ENCODE assay signal across 18 cellular contexts in genomic region chr5:52998552-52999313, GRCh38. TPM values are rescaled to one million over a fixed set of nuclear protein-coding genes. Genes with fewer than 3 reads are reported as not detected.
DNase-seq lines count a peak whose midpoint lies in the region; ATAC-seq, FAIRE-seq and TF ChIP-seq lines count a peak whose summit lies in the region.
"Had no signal": no experiment of that assay in that cellular context is flagged by ENCODE, and none has a peak within 500 bp of the region (broad histone marks: within the 10 kb centered on the region; RNA-seq: fewer than 3 reads in every experiment).

No MANE protein-coding gene starts in this region.

- H3K36me3 ChIP-seq in CD8-positive, alpha-beta memory T cell (ENCODE audit: insufficient read depth, low read length): no peaks in the 10 kb centered on the region
- peaks cover 1 to 2% of the 10 kb centered on the region in 2 donors for H3K36me3 ChIP-seq in small intestine (ENCODE audit: control insufficient read depth in 2 of 2, insufficient read depth in 2 of 2, low read length in 2 of 2)

- H3K4me1 Mint-ChIP-seq in CD8-positive, alpha-beta memory T cell: no peaks in the 10 kb centered on the region

- H3K4me3 ChIP-seq in CD8-positive, alpha-beta memory T cell (ENCODE audit: low read length): no peak overlapping the region
- no peak overlapping the region for H3K4me3 ChIP-seq in small intestine (ENCODE audit: low read depth in 1 of 2, low read length in 2 of 2)
- H3K4me3 ChIP-seq: BLaER1 treated with 17β-estradiol and CSF1 and Interleukin-3, amounts not matched to agents 10 nM and 100 nM had no signal

- H3K27me3 Mint-ChIP-seq in CD8-positive, alpha-beta memory T cell: peaks cover 0 to 5% of the 10 kb centered on the region in 2 donors

- H3K9me3 ChIP-seq in CD8-positive, alpha-beta memory T cell (ENCODE audit: low read length): no peaks in the 10 kb centered on the region
- no peaks in the 10 kb centered on the region for H3K9me3 ChIP-seq in small intestine (ENCODE audit: control insufficient read depth, low read depth)
- H3K9me3 ChIP-seq: BLaER1 treated with 17β-estradiol and CSF1 and Interleukin-3, amounts not matched to agents 10 nM and 100 nM had no signal

- CTCF ChIA-PET in CD8-positive, alpha-beta memory T cell (lab: Charles Lee): no interaction called here

- H3K4me3 Mint-ChIP-seq in CD8-positive, alpha-beta memory T cell: no peak overlapping the region
- H3K4me3 Mint-ChIP-seq: T-helper 1 cell treated with Interleukin-12 subunit alpha and Interleukin-12 subunit beta and Interleukin-4 antibody, amounts not matched to agents 30 μg/mL and 1 μg/mL, for 36 hours had no signal

- peak; percentile 53 for ATAC-seq in GM18861 (IDR thresholded peaks at IDR 0.05; ENCODE audit: unreplicated experiment)
- peak; percentile 56 for ATAC-seq in GM21515 (IDR thresholded peaks at IDR 0.05; ENCODE audit: unreplicated experiment)
- peak; percentile 55 for ATAC-seq in HG03565 (IDR thresholded peaks at IDR 0.05; ENCODE audit: unreplicated experiment)
- ATAC-seq in omental fat pad (ENCODE audit: low FRiP score): no peak
- ATAC-seq: left cardiac atrium had no signal

- no peak for TF ChIP-seq CTCF in omental fat pad (IDR thresholded peaks at IDR 0.05)

- H3K27ac ChIP-seq in layer of hippocampus (ENCODE audit: low read depth, low read length) (peak overlapping the region; percentile 89), small intestine (ENCODE audit: low read depth in 1 of 2, low read length in 1 of 2) (no peak overlapping the region)
- no peak overlapping the region for H3K27ac ChIP-seq in CD8-positive, alpha-beta memory T cell (ENCODE audit: low read depth, low read length)
- H3K27ac ChIP-seq: BLaER1 treated with 17β-estradiol and CSF1 and Interleukin-3, amounts not matched to agents 10 nM and 100 nM had no signal

- no peak overlapping the region for H3K27ac Mint-ChIP-seq in CD8-positive, alpha-beta memory T cell
- H3K27ac Mint-ChIP-seq: T-helper 1 cell treated with Interleukin-12 subunit alpha and Interleukin-12 subunit beta and Interleukin-4 antibody, amounts not matched to agents 30 μg/mL and 1 μg/mL, for 36 hours had no signal

- H3K27me3 ChIP-seq in layer of hippocampus (ENCODE audit: control insufficient read depth, insufficient read depth, low read length) (no peaks in the 10 kb centered on the region), small intestine (ENCODE audit: control insufficient read depth in 2 of 2, insufficient read depth in 2 of 2, low read length in 2 of 2) (no peaks in the 10 kb centered on the region)
- H3K27me3 ChIP-seq in CD8-positive, alpha-beta memory T cell (ENCODE audit: insufficient read depth, low read length, poor library complexity, severe bottlenecking): no peaks in the 10 kb centered on the region
- H3K27me3 ChIP-seq: BLaER1 treated with 17β-estradiol and CSF1 and Interleukin-3, amounts not matched to agents 10 nM and 100 nM had no signal

- H3K9me3 Mint-ChIP-seq in CD8-positive, alpha-beta memory T cell: no peaks in the 10 kb centered on the region
- H3K9me3 Mint-ChIP-seq: T-helper 1 cell treated with Interleukin-12 subunit alpha and Interleukin-12 subunit beta and Interleukin-4 antibody, amounts not matched to agents 30 μg/mL and 1 μg/mL, for 36 hours had no signal

- H3K36me3 Mint-ChIP-seq in CD8-positive, alpha-beta memory T cell: no peaks in the 10 kb centered on the region

- WGBS in small intestine, 3 donors: 79 to 90% (median 85%) methylated on average over 2 of the region's 2 CpGs

- POLR2A ChIA-PET in CD8-positive, alpha-beta memory T cell (lab: Charles Lee): no interaction called here

- H3K4me1 ChIP-seq in CD8-positive, alpha-beta memory T cell (ENCODE audit: insufficient read depth, low read length): no peaks in the 10 kb centered on the region
- H3K4me1 ChIP-seq in small intestine (ENCODE audit: control insufficient read depth in 2 of 2, insufficient read depth in 1 of 2, low read depth in 1 of 2, low read length in 1 of 2): peaks cover 0 to 6% of the 10 kb centered on the region in 2 donors

- FAIRE-seq in small intestine (lab: Jason Lieb, UNC): no peak
- FAIRE-seq: RCC 7860 had no signal

- no peak for DNase-seq in omental fat pad (ENCODE audit: low spot score)
- DNase-seq in CD8-positive, alpha-beta memory T cell: no peak
- no peak for DNase-seq in small intestine
- no peak for DNase-seq in NCI-H1417 (lab: John Stamatoyannopoulos, UW)
- DNase-seq: activated CD4-positive, CD25-positive, alpha-beta regulatory T cell; activated T-cell treated with anti-CD3 and anti-CD28 coated beads, Interleukin-2, amount 50 U/mL, for 1 hour; DMS79; glutamatergic neuron; left cardiac atrium; NCI-H1105; NCI-H526 treated with DMSO at 0.1 percent for 48 hours had no signal

RNA-seq across cellular contexts. Expression of gene ITGA2, which starts 9.6 kb away (rescaled TPM):
- total RNA-seq in omental fat pad: 1 to 10 TPM; 1.1 to 6.8 (median 1.8) TPM
- 1 to 10 TPM; 2.7 to 2.8 TPM for total RNA-seq in CD8-positive, alpha-beta memory T cell
- 0.51 TPM for polyA plus RNA-seq in CD8-positive, alpha-beta memory T cell
- 1 to 10 TPM; 1.8 to 9.8 (median 1.9) TPM for polyA plus RNA-seq in small intestine
